Comparison of ENCODE assay signal across 9 cellular contexts in the genomic region with DNA sequence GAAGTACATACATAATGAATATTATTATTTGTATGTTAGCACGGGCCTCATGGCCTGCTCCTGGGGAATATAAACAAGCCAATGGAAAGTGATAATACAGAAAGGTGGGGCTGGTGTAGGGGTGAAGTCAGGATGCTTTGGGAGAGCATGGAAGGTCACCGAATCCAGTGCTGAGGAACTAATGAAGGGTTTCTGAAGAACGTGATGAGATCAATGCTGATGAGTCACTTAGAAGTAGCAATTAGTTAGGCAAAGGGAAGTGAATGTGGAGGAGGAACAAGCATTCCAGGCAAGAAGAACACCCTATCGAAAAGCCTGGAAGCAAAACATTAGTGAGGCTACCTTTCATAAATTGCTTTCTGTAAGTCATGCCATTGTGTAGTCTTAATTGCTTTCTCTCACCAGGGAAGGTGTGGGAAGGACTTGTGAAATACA. TPM values are rescaled to one million over a fixed set of nuclear protein-coding genes. Genes with fewer than 3 reads are reported as not detected.
DNase-seq lines count a peak whose midpoint lies in the region; ATAC-seq and TF ChIP-seq lines count a peak whose summit lies in the region.
"Had no signal": no experiment of that assay in that cellular context is flagged by ENCODE, and none has a peak within 500 bp of the region (broad histone marks: within the 10 kb centered on the region; RNA-seq: fewer than 3 reads in every experiment).

No MANE protein-coding gene starts in this region.

- H3K9me3 Mint-ChIP-seq in activated CD8-positive, alpha-beta T cell treated with anti-CD3 and anti-CD28 coated beads, Interleukin-2, amount 10 ng/mL, durations not matched to agents 7 days and 5 days (ENCODE audit: insufficient read depth), result no peaks in the 10 kb centered on the region

- no peak overlapping the region for H3K9ac ChIP-seq in stomach smooth muscle (ENCODE audit: low read length in 2 of 2)

- peaks cover 32% of the 10 kb centered on the region for H3K36me3 Mint-ChIP-seq in activated CD8-positive, alpha-beta T cell treated with anti-CD3 and anti-CD28 coated beads, Interleukin-2, amount 10 ng/mL, durations not matched to agents 7 days and 5 days (ENCODE audit: low read depth)

- H3K4me3 ChIP-seq in right atrium auricular region, result peak overlapping the region; percentile 44 to 50
- peak overlapping the region; percentile 49 to 66 for H3K4me3 ChIP-seq in stomach smooth muscle (ENCODE audit: low read length in 2 of 2)

- DNase-seq in SIG-M5 treated with dmso at 0.1 percent for 504 hours (lab: John Stamatoyannopoulos, UW; ENCODE audit: unreplicated experiment) (peak; percentile 72), SIG-M5 (lab: John Stamatoyannopoulos, UW) (no peak), right atrium auricular region (ENCODE audit: low spot score) (no peak), NCI-H1417 treated with DMSO at 0.1 percent for 48 hours (lab: John Stamatoyannopoulos, UW) (no peak)
- DNase-seq in activated CD8-positive, alpha-beta T cell treated with anti-CD3 and anti-CD28 coated beads, Interleukin-2, amount 10 ng/mL, durations not matched to agents 7 days and 5 days, result no peak
- DNase-seq: ACHN had no signal

- H3K27ac Mint-ChIP-seq in activated CD8-positive, alpha-beta T cell treated with anti-CD3 and anti-CD28 coated beads, Interleukin-2, amount 10 ng/mL, durations not matched to agents 7 days and 5 days, result peak overlapping the region; percentile 72

- peaks cover 11% of the 10 kb centered on the region for H3K36me3 ChIP-seq in right atrium auricular region
- H3K36me3 ChIP-seq in stomach smooth muscle (ENCODE audit: control insufficient read depth in 2 of 2, insufficient read depth in 2 of 2, low read length in 2 of 2), result no peaks in the 10 kb centered on the region

- no peaks in the 10 kb centered on the region for H3K9me3 ChIP-seq in right atrium auricular region
- H3K9me3 ChIP-seq in stomach smooth muscle (ENCODE audit: control insufficient read depth in 2 of 2, low read length in 2 of 2), result no peaks in the 10 kb centered on the region

- no peak for TF ChIP-seq CTCF in right atrium auricular region (IDR thresholded peaks at IDR 0.05)

- CTCF ChIA-PET in activated CD8-positive, alpha-beta T cell treated with anti-CD3 and anti-CD28 coated beads, Interleukin-2, amount 10 ng/mL, durations not matched to agents 7 days and 5 days (lab: Charles Lee), result interaction anchor here (0.9 to 1.4 kb wide), 4 partner anchors 11 to 39 kb away, joined by 3 to 6 read pairs (median 4); no protein-coding TSS in a partner anchor

- peaks cover 0 to 45% of the 10 kb centered on the region in 2 donors for H3K4me1 ChIP-seq in right atrium auricular region
- H3K4me1 ChIP-seq in stomach smooth muscle (ENCODE audit: control insufficient read depth, insufficient read depth, low read length), result no peaks in the 10 kb centered on the region

- POLR2A ChIA-PET in activated CD8-positive, alpha-beta T cell treated with anti-CD3 and anti-CD28 coated beads, Interleukin-2, amount 10 ng/mL, durations not matched to agents 7 days and 5 days (lab: Charles Lee), result interaction anchor here (2.7 kb wide), 1 partner anchor 21 kb away, joined by 11 read pairs; no protein-coding TSS in a partner anchor

- no peaks in the 10 kb centered on the region for H3K27me3 Mint-ChIP-seq in activated CD8-positive, alpha-beta T cell treated with anti-CD3 and anti-CD28 coated beads, Interleukin-2, amount 10 ng/mL, durations not matched to agents 7 days and 5 days (ENCODE audit: low read depth)

- H3K4me1 Mint-ChIP-seq in activated CD8-positive, alpha-beta T cell treated with anti-CD3 and anti-CD28 coated beads, Interleukin-2, amount 10 ng/mL, durations not matched to agents 7 days and 5 days (ENCODE audit: low read depth), result peaks cover 81% of the 10 kb centered on the region

- no peaks in the 10 kb centered on the region for H3K27me3 ChIP-seq in right atrium auricular region
- no peaks in the 10 kb centered on the region for H3K27me3 ChIP-seq in stomach smooth muscle (ENCODE audit: control insufficient read depth in 1 of 2, insufficient read depth in 2 of 2, low read length in 2 of 2)

- ATAC-seq in activated CD8-positive, alpha-beta T cell treated with anti-CD3 and anti-CD28 coated beads, Interleukin-2, amount 10 ng/mL, durations not matched to agents 7 days and 5 days, result no peak
- no peak for ATAC-seq in HG02759 (IDR thresholded peaks at IDR 0.05; ENCODE audit: unreplicated experiment)
- ATAC-seq in GM21737 (IDR thresholded peaks at IDR 0.05; ENCODE audit: unreplicated experiment), result no peak

- peak overlapping the region; percentile 88 for H3K4me3 Mint-ChIP-seq in activated CD8-positive, alpha-beta T cell treated with anti-CD3 and anti-CD28 coated beads, Interleukin-2, amount 10 ng/mL, durations not matched to agents 7 days and 5 days

- peak overlapping the region; percentile 68 to 80 for H3K27ac ChIP-seq in right atrium auricular region
- H3K27ac ChIP-seq in stomach smooth muscle (ENCODE audit: low read length), result no peak overlapping the region

RNA-seq across cellular contexts. Expression of gene ANXA1, which starts 2.1 kb away (rescaled TPM):
- total RNA-seq in activated CD8-positive, alpha-beta T cell treated with anti-CD3 and anti-CD28 coated beads, Interleukin-2, amount 10 ng/mL, durations not matched to agents 7 days and 5 days, result 10 to 100 TPM; 88.2 to 90.8 TPM
- total RNA-seq in right atrium auricular region, result 100 to 1,000 TPM in 1 of 2 donors, 10 to 100 TPM in 1; 69.8 to 142 TPM
